Comparison of ENCODE assay signal across 2 cellular contexts in the genomic region with DNA sequence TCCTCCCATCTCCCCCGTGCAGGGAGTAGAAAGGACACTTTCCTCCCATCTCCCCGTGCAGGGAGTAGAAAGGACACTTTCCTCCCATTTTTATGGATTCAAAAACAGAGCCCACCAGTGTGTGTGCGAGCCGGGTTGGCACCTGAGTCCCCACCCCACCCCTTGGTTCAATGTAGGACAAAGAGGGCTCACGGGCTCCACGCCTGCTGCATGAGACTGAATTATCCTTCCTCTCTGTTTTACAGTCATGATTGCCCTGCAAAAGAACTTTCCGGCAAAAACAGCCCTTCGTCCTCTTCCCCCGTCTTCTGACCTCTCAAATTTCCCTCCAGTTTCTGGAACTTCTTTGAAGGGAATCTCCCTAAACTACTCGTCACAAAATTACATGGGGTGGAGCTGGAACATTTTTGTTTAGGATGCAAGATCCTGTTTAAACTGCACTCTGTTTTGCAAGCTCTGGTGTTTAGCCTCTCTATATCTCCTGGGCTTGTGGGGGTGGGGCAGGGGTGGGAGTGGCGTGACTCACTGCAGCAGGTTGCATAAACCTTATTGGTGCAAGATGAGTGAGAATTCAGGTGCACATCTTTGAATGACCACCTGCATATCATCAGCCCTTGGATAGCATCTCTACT.
TF ChIP-seq lines count a peak whose summit lies in the region.

No MANE protein-coding gene starts in this region.

TF ChIP-seq in IMR-90, 13 proteins besides CTCF, POLR2A, EP300 and RAD21 (continued from another document):
- no peak for TF ChIP-seq NFE2L2 (IDR thresholded peaks at IDR 0.05; ENCODE audit: low read depth, low read length)
- no peak for TF ChIP-seq CHD1 (IDR thresholded peaks at IDR 0.05; ENCODE audit: low read depth, low read length)
- no peak for TF ChIP-seq MAFK (IDR thresholded peaks at IDR 0.05; ENCODE audit: low read depth, low read length)
- TF ChIP-seq MXI1 (IDR thresholded peaks at IDR 0.05; ENCODE audit: borderline replicate concordance, low read depth, low read length), result no peak
- TF ChIP-seq RFX5 (IDR thresholded peaks at IDR 0.05; ENCODE audit: low read depth, low read length), result no peak
- TF ChIP-seq BHLHE40 (IDR thresholded peaks at IDR 0.05; ENCODE audit: low read depth, low read length), result no peak
- TF ChIP-seq ELK1 (IDR thresholded peaks at IDR 0.05; ENCODE audit: borderline replicate concordance, low read depth, low read length), result no peak
- no peak for TF ChIP-seq SMC3 (IDR thresholded peaks at IDR 0.05; ENCODE audit: low read depth, low read length)
- TF ChIP-seq FOS (IDR thresholded peaks at IDR 0.05; ENCODE audit: low read depth, low read length), result no peak
- TF ChIP-seq CEBPB (IDR thresholded peaks at IDR 0.05; ENCODE audit: low read depth, low read length), result no peak

TF ChIP-seq in liver, 16 proteins besides CTCF, POLR2A, EP300 and RAD21 (continued from another document):
- peak; percentile 18 for TF ChIP-seq FOXA2 (IDR thresholded peaks at IDR 0.05)
- no peak for TF ChIP-seq GABPA (IDR thresholded peaks at IDR 0.05 in 1 of 2, conservative IDR thresholded peaks at IDR 0.05 in 1 of 2)
- no peak for TF ChIP-seq REST (IDR thresholded peaks at IDR 0.05)
- TF ChIP-seq HNF4G (IDR thresholded peaks at IDR 0.05), result no peak
- TF ChIP-seq FOXA1 (IDR thresholded peaks at IDR 0.05), result no peak
- TF ChIP-seq TAF1 (conservative IDR thresholded peaks at IDR 0.05), result no peak
- peak; percentile 49 for TF ChIP-seq ZBTB33 (IDR thresholded peaks at IDR 0.05)
- TF ChIP-seq HNF4A (conservative IDR thresholded peaks at IDR 0.05), result peak in 1 of 2 donors; percentile 37
- peak; percentile 55 to 75 for TF ChIP-seq JUND (IDR thresholded peaks at IDR 0.05)
- peak; percentile 16 for TF ChIP-seq NR2F2 (IDR thresholded peaks at IDR 0.05)
- peak; percentile 31 to 44 for TF ChIP-seq EGR1 (IDR thresholded peaks at IDR 0.05; ENCODE audit: low read depth in 2 of 2)
